6 cellular contexts compared by ENCODE assay signal in genomic region chr16:2205967-2206313, GRCh38. TPM values are rescaled to one million over a fixed set of nuclear protein-coding genes. Genes with fewer than 3 reads are reported as not detected.
A peak's percentile ranks its signal among the peaks of the same experiment; 100 is the strongest.
DNase-seq lines count a peak whose midpoint lies in the region; ATAC-seq and TF ChIP-seq lines count a peak whose summit lies in the region.

No MANE protein-coding gene starts in this region.

- no peaks in the 10 kb centered on the region for H4K20me1 ChIP-seq in MM.1S (ENCODE audit: insufficient read depth, low read length)

- WGBS in heart left ventricle, 4 donors: 2 to 10% (median 9%) methylated on average over 7 to 16 of the region's 16 CpGs
- WGBS in transverse colon (ENCODE audit: low coverage in 1 of 2), 2 donors: 10% methylated on average over 15 of the region's 16 CpGs; no CpG with 5 or more reads in 1 of the 2 donors

- H3K27ac ChIP-seq in MM.1S (ENCODE audit: low read length): peak overlapping the region; percentile 74; the same call in 1 of the 2 replicates
- H3K27ac ChIP-seq in heart left ventricle: peak overlapping the region in 11 of 12 donors; percentile 95 to 100 (median 99)
- H3K27ac ChIP-seq in transverse colon: peak overlapping the region; percentile 94 to 99 (median 95)

- intact Hi-C loops in heart left ventricle (cut with DNase I) (loop anchor here in 2 of 10 donors (2.0 to 5.0 kb wide), 3 partner anchors 46 to 51 kb away; partner anchors contain the start of genes TRAF7 (in 2 of the 2) and ECI1 (in 1 of the 2)), transverse colon (cut with DNase I; ENCODE audit: low total_unique reads) (no loop called here)

- H3K9ac ChIP-seq in MM.1S (ENCODE audit: low read length): peak overlapping the region; percentile 96

- H3K9me3 ChIP-seq in MM.1S (replicated peaks; ENCODE audit: insufficient read depth, low read length) (no peaks in the 10 kb centered on the region), heart left ventricle (no peaks in the 10 kb centered on the region), transverse colon (no peaks in the 10 kb centered on the region)

- peaks cover 10% of the 10 kb centered on the region for H3K27me3 ChIP-seq in MM.1S (replicated peaks; ENCODE audit: insufficient read depth, low read length)
- H3K27me3 ChIP-seq in heart left ventricle: no peaks in the 10 kb centered on the region
- no peaks in the 10 kb centered on the region for H3K27me3 ChIP-seq in transverse colon

- DNase-seq in MM.1S (peak; percentile 43), heart left ventricle (no peak), transverse colon (no peak), GM13976 (ENCODE audit: low spot score) (no peak), KG1 (lab: John Stamatoyannopoulos, UW) (no peak)

- ATAC-seq in GM19438 (IDR thresholded peaks at IDR 0.05; ENCODE audit: low read depth, unreplicated experiment) (peak; percentile 11), heart left ventricle (peak; percentile 4 to 15 (median 6))

- no peaks in the 10 kb centered on the region; the same call in 1 of the 2 replicates for H3K36me3 ChIP-seq in MM.1S (replicated peaks; ENCODE audit: insufficient read depth, low read length)
- peaks cover 0 to 37% (median 32%) of the 10 kb centered on the region in 9 donors for H3K36me3 ChIP-seq in heart left ventricle
- peaks cover 0 to 13% (median 3%) of the 10 kb centered on the region in 4 donors for H3K36me3 ChIP-seq in transverse colon

- H3K9me2 ChIP-seq in MM.1S (replicated peaks; ENCODE audit: insufficient read depth, low read length): no peaks in the 10 kb centered on the region

- H3F3A ChIP-seq in MM.1S (ENCODE audit: insufficient read depth, low read length): 0 out of 2 replicates have a peak, but pooled peaks cover 3% of the 10 kb centered on the region

- peak overlapping the region; percentile 98 for H3K4me3 ChIP-seq in MM.1S (ENCODE audit: low read length)
- peak overlapping the region; percentile 66 to 96 (median 80) for H3K4me3 ChIP-seq in heart left ventricle
- H3K4me3 ChIP-seq in transverse colon: peak overlapping the region; percentile 62 to 90 (median 84)

- H3K4me1 ChIP-seq in MM.1S (ENCODE audit: low read length) (peaks cover 6% of the 10 kb centered on the region), heart left ventricle (peaks cover 3 to 33% (median 16%) of the 10 kb centered on the region in 12 donors), transverse colon (peaks cover 11 to 18% (median 13%) of the 10 kb centered on the region in 4 donors)

- TF ChIP-seq EP300 in transverse colon (IDR thresholded peaks at IDR 0.05; ENCODE audit: low read depth): no peak

- H3K79me2 ChIP-seq in MM.1S (ENCODE audit: low read length): peaks cover 27% of the 10 kb centered on the region

- TF ChIP-seq POLR2A in heart left ventricle (IDR thresholded peaks at IDR 0.05) (no peak), transverse colon (IDR thresholded peaks at IDR 0.05) (no peak)

- H2AFZ ChIP-seq in MM.1S (ENCODE audit: low read length): peak overlapping the region; percentile 67

- in situ Hi-C loops in transverse colon (cut with MboI; ENCODE audit: low pct_ligation_motif_present in 1 of 4, low pct_unique_long_range_greater_than_20kb in 1 of 4, low sequenced_read_pairs in 3 of 4) (no loop called here), GM13976 (cut with MboI; ENCODE audit: low sequenced_read_pairs, unreplicated experiment) (no loop called here)

- peak overlapping the region; percentile 100 for H3K4me2 ChIP-seq in MM.1S (ENCODE audit: low read depth, low read length)

- TF ChIP-seq CTCF in MM.1S (IDR thresholded peaks at IDR 0.05; ENCODE audit: low read length) (no peak; the same call in 1 of the 2 replicates), heart left ventricle (IDR thresholded peaks at IDR 0.05) (peak in 1 of 12 donors; percentile 1), transverse colon (IDR thresholded peaks at IDR 0.05) (no peak), GM13976 (IDR thresholded peaks at IDR 0.05; ENCODE audit: borderline replicate concordance, control extremely low read depth, extremely low read depth, insufficient read depth, missing control alignments) (no peak)

RNA-seq across cellular contexts. Expression of gene MLST8, which starts 0.7 kb away (rescaled TPM):
- total RNA-seq in heart left ventricle (10 to 100 TPM; 19.8 to 49.0 (median 22.8) TPM), transverse colon (10 to 100 TPM; 50.8 to 81.8 (median 73.1) TPM)
- 10 to 100 TPM; 28.5 to 42.3 TPM for polyA plus RNA-seq in heart left ventricle

RNA-seq across cellular contexts. Expression of gene BRICD5, which starts 4.7 kb away (rescaled TPM):
- 10 to 100 TPM in 2 of 9 donors, 1 to 10 TPM in 7; 1.7 to 11.7 (median 5.5) TPM for total RNA-seq in heart left ventricle
- polyA plus RNA-seq in heart left ventricle: 1 to 10 TPM; 3.8 to 7.6 TPM
- total RNA-seq in transverse colon: 10 to 100 TPM in 2 of 4 donors, 1 to 10 TPM in 2; 5.7 to 29.9 (median 11.7) TPM

RNA-seq across cellular contexts. Expression of gene PGP, which starts 8.7 kb away (rescaled TPM):
- 10 to 100 TPM; 19.6 to 44.0 (median 33.8) TPM for total RNA-seq in heart left ventricle
- polyA plus RNA-seq in heart left ventricle: 10 to 100 TPM; 24.6 to 31.7 TPM
- 10 to 100 TPM; 18.0 to 49.0 (median 29.5) TPM for total RNA-seq in transverse colon

RNA-seq across cellular contexts. Expression of gene CASKIN1, which starts 9.5 kb away (rescaled TPM):
- total RNA-seq in heart left ventricle (1 to 10 TPM in 8 of 9 donors, under 1 TPM in 1; 0.77 to 7.0 (median 2.1) TPM), transverse colon (under 1 TPM in 2 of 4 donors, not detected in 2; under 0.01 to 0.14 TPM)
- 1 to 10 TPM in 1 of 2 donors, under 1 TPM in 1; 0.37 to 4.0 TPM for polyA plus RNA-seq in heart left ventricle

RNA-seq across cellular contexts. Expression of gene E4F1, which starts 17.5 kb away (rescaled TPM):
- 10 to 100 TPM in 8 of 9 donors, 1 to 10 TPM in 1; 8.4 to 27.3 (median 12.7) TPM for total RNA-seq in heart left ventricle
- 10 to 100 TPM; 17.3 to 20.4 TPM for polyA plus RNA-seq in heart left ventricle
- total RNA-seq in transverse colon: 100 to 1,000 TPM in 1 of 4 donors, 10 to 100 TPM in 3; 36.5 to 124 (median 53.6) TPM
